19 cellular contexts compared by ENCODE assay signal in the genomic region with DNA sequence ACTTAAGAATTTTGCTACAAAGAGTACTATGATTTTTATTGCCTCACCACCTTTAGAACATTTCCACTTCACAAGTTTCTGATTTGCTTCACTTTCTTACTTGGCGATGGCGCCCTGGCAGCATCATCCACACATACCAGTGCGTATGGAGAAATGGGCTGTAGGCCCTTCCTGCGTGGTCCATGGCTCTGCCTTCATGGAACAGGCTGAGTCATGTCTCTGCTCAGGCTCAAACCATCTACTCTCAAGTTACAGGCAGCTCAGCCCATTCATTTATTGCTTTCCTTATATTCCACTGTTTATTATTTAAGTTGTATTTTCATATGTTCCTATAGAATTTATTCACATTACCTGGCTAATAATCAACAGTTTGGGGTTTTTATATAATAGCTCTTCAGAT. TPM values are rescaled to one million over a fixed set of nuclear protein-coding genes. Genes with fewer than 3 reads are reported as not detected.
A peak's percentile ranks its signal among the peaks of the same experiment; 100 is the strongest.
DNase-seq lines count a peak whose midpoint lies in the region; ATAC-seq and TF ChIP-seq lines count a peak whose summit lies in the region.
"Had no signal": no experiment of that assay in that cellular context is flagged by ENCODE, and none has a peak within 500 bp of the region (broad histone marks: within the 10 kb centered on the region; RNA-seq: fewer than 3 reads in every experiment).

No MANE protein-coding gene starts in this region.

- no peak overlapping the region for H3K4me2 ChIP-seq in IMR-90 (ENCODE audit: low read depth, low read length)
- H3K4me2 ChIP-seq: KMS-11 had no signal

- 93% methylated on average over 3 of the region's 4 CpGs; no CpG with 5 or more reads in 1 of the 2 experiments for WGBS in IMR-90 (ENCODE audit: extremely low coverage in 2 of 2, insufficient read length in 1 of 2), 2 experiments

- intact Hi-C loops in CD4-positive, alpha-beta T cell (cut with DNase I, micrococcal nuclease): no loop called here
- intact Hi-C loops in IMR-90 (cut with micrococcal nuclease): no loop called here

- no TSS peak for BruUV-seq in IMR-90 (replicated peaks; lab: Mats Ljungman, UMichigan)

- no peak overlapping the region for H3K4me3 Mint-ChIP-seq in CD4-positive, alpha-beta T cell
- H3K4me3 Mint-ChIP-seq: H9 had no signal

- TF ChIP-seq POLR2A in IMR-90 (IDR thresholded peaks at IDR 0.05; ENCODE audit: low read depth, low read length): no peak

- H3K27ac ChIP-seq in CD4-positive, alpha-beta T cell (ENCODE audit: low read depth, low read length): no peak overlapping the region
- H3K27ac ChIP-seq in IMR-90 (ENCODE audit: insufficient read depth, low read length) (no peak overlapping the region), foreskin keratinocyte (no peak overlapping the region)
- H3K27ac ChIP-seq: KMS-11, SJCRH30 had no signal

- no peak overlapping the region for H3K18ac ChIP-seq in IMR-90 (ENCODE audit: low read depth, low read length)

- H2BK120ac ChIP-seq in IMR-90 (ENCODE audit: low read depth, low read length): no peak overlapping the region

- H3K79me1 ChIP-seq in IMR-90 (ENCODE audit: low read depth in 1 of 2, low read length in 2 of 2): no peaks in the 10 kb centered on the region; a peak in 1 of 4 replicates

- no peaks in the 10 kb centered on the region for H3K27me3 Mint-ChIP-seq in CD4-positive, alpha-beta T cell
- H3K27me3 Mint-ChIP-seq: CD4-positive, alpha-beta memory T cell had no signal

- CTCF ChIA-PET in CD4-positive, alpha-beta T cell (lab: Charles Lee): no interaction called here
- CTCF ChIA-PET in IMR-90 (lab: Yijun Ruan, JAX): interaction anchor here (0.6 kb wide), 1 partner anchor 12 kb away, joined by 4 read pairs; no protein-coding TSS in a partner anchor

- no peak overlapping the region for H3K56ac ChIP-seq in IMR-90 (ENCODE audit: extremely low read depth, insufficient read depth, low read length)

- in situ Hi-C loops in IMR-90 (cut with MboI; ENCODE audit: low sequenced_read_pairs) (no loop called here), astrocyte of the spinal cord (cut with HindIII; ENCODE audit: low sequenced_read_pairs) (no loop called here)

- H3K9me3 ChIP-seq in CD4-positive, alpha-beta T cell (ENCODE audit: control insufficient read depth, low read length): no peaks in the 10 kb centered on the region
- no peaks in the 10 kb centered on the region for H3K9me3 ChIP-seq in IMR-90 (ENCODE audit: control insufficient read depth, insufficient read depth, low read length)
- H3K9me3 ChIP-seq: BE2C, MG63, SJCRH30 had no signal

- POLR2A ChIA-PET in CD4-positive, alpha-beta T cell (lab: Charles Lee): no interaction called here
- POLR2A ChIA-PET in IMR-90 (lab: Charles Lee; ENCODE audit: unreplicated experiment): no interaction called here

- H3K4me1 ChIP-seq in IMR-90 (ENCODE audit: control insufficient read depth, insufficient read depth, low read length) (no peaks in the 10 kb centered on the region; the same call in 1 of the 2 replicates), foreskin keratinocyte (no peaks in the 10 kb centered on the region)
- H3K4me1 ChIP-seq: BE2C, SJCRH30 had no signal

- peaks cover 44% of the 10 kb centered on the region for H3K4me1 Mint-ChIP-seq in CD4-positive, alpha-beta T cell (ENCODE audit: low read depth)

- no peak overlapping the region for H3K23ac ChIP-seq in IMR-90 (ENCODE audit: low read depth, low read length)

- H3K4ac ChIP-seq in IMR-90 (ENCODE audit: low read depth, low read length): no peak overlapping the region

- H3K14ac ChIP-seq in IMR-90 (replicated peaks; ENCODE audit: low read depth, low read length): no peak overlapping the region

- H4K5ac ChIP-seq in IMR-90 (ENCODE audit: low read depth, low read length): no peak overlapping the region

- H3K9me3 Mint-ChIP-seq in CD4-positive, alpha-beta T cell: no peaks in the 10 kb centered on the region
- H3K9me3 Mint-ChIP-seq: CD4-positive, alpha-beta memory T cell had no signal

- H3K9ac ChIP-seq in IMR-90 (ENCODE audit: low read depth, low read length): no peak overlapping the region
- H3K9ac ChIP-seq: KMS-11 had no signal

- TF ChIP-seq RAD21 in IMR-90 (IDR thresholded peaks at IDR 0.05; ENCODE audit: low read length): no peak

- no peak overlapping the region for H2BK20ac ChIP-seq in IMR-90 (ENCODE audit: low read depth, low read length)

- no peak overlapping the region for H4K8ac ChIP-seq in IMR-90 (ENCODE audit: low read depth in 2 of 2, low read length in 2 of 2)

- H3K4me3 ChIP-seq in IMR-90 (ENCODE audit: insufficient read depth, low read depth, low read length) (no peak overlapping the region), astrocyte of the spinal cord (ENCODE audit: low read depth, low read length) (no peak overlapping the region)
- H3K4me3 ChIP-seq: MG63, SJCRH30 had no signal

- no peak for TF ChIP-seq CTCF in CD4-positive, alpha-beta T cell (IDR thresholded peaks at IDR 0.05)
- TF ChIP-seq CTCF in IMR-90 (conservative IDR thresholded peaks at IDR 0.05; ENCODE audit: low read depth, low read length) (no peak), astrocyte of the spinal cord (IDR thresholded peaks at IDR 0.05; ENCODE audit: low read depth, low read length) (no peak), foreskin keratinocyte (conservative IDR thresholded peaks at IDR 0.05) (no peak)

- no peak overlapping the region for H2AK5ac ChIP-seq in IMR-90 (ENCODE audit: low read depth, low read length)

- H2AFZ ChIP-seq in IMR-90 (replicated peaks; ENCODE audit: low read length, poor library complexity): no peak overlapping the region

- no peaks in the 10 kb centered on the region for H4K20me1 ChIP-seq in IMR-90 (ENCODE audit: insufficient read depth, low read length)

- dilution Hi-C loops in IMR-90 (cut with HindIII; ENCODE audit: low sequenced_read_pairs, unreplicated experiment): no loop called here

- H2BK15ac ChIP-seq in IMR-90 (ENCODE audit: low read depth, low read length): no peak overlapping the region

- no peak overlapping the region for H2BK5ac ChIP-seq in IMR-90 (ENCODE audit: low read depth, low read length, poor library complexity, severe bottlenecking)

- H3K27ac Mint-ChIP-seq in CD4-positive, alpha-beta T cell: peak overlapping the region; percentile 52

- no peak for DNase-seq in CD4-positive, alpha-beta T cell
- peak; percentile 58 for DNase-seq in IMR-90
- DNase-seq in astrocyte of the spinal cord (ENCODE audit: low read depth, low spot score): peak; percentile 41
- no peak for DNase-seq in foreskin keratinocyte
- no peak for DNase-seq in GM19238 (ENCODE audit: insufficient read length, low spot score)
- no peak for DNase-seq in NOMO-1 treated with DMSO at 0.1 percent for 48 hours (lab: John Stamatoyannopoulos, UW; ENCODE audit: unreplicated experiment)
- DNase-seq: BE2C; Calu3; CD4-positive, alpha-beta memory T cell; H9; MG63; NCI-H1092 treated with DMSO at 0.1 percent for 48 hours; NCI-H2081 treated with DMSO at 0.1 percent for 48 hours; NCI-H510A; NCI-H774; PC-3; SJCRH30 had no signal

- 0 out of 2 replicates have a peak, but pooled peaks cover 3% of the 10 kb centered on the region for H3K9me1 ChIP-seq in IMR-90 (ENCODE audit: insufficient read depth, low read length)

- no peak for ATAC-seq in CD4-positive, alpha-beta T cell (ENCODE audit: poor library complexity)
- ATAC-seq in IMR-90 (ENCODE audit: low read depth): peak; percentile 60; the same call in 1 of the 2 replicates
- ATAC-seq in foreskin keratinocyte: peak; percentile 37
- no peak for ATAC-seq in HG03135 (IDR thresholded peaks at IDR 0.05; ENCODE audit: unreplicated experiment)
- ATAC-seq: PC-3 had no signal

- no peak overlapping the region for H2AK9ac ChIP-seq in IMR-90 (replicated peaks; ENCODE audit: low read depth, low read length, poor library complexity)

- no peak overlapping the region for H4K91ac ChIP-seq in IMR-90 (ENCODE audit: insufficient read depth, low read depth, low read length)

- peaks cover 21% of the 10 kb centered on the region for H3K36me3 ChIP-seq in IMR-90 (ENCODE audit: control insufficient read depth, insufficient read depth, low read length)

- H3K36me3 Mint-ChIP-seq in CD4-positive, alpha-beta T cell (ENCODE audit: low read depth): peaks cover 74% of the 10 kb centered on the region

- no peaks in the 10 kb centered on the region for H3K27me3 ChIP-seq in CD4-positive, alpha-beta T cell (ENCODE audit: control insufficient read depth, insufficient read depth, low read length)
- H3K27me3 ChIP-seq in IMR-90 (ENCODE audit: control insufficient read depth, insufficient read depth, low read length) (no peaks in the 10 kb centered on the region), foreskin keratinocyte (no peaks in the 10 kb centered on the region)
- H3K27me3 ChIP-seq: BE2C, MG63, SJCRH30 had no signal

TF ChIP-seq in IMR-90, 13 proteins besides CTCF, POLR2A, EP300 and RAD21 (continues in another document):
- TF ChIP-seq, protein P1, sequence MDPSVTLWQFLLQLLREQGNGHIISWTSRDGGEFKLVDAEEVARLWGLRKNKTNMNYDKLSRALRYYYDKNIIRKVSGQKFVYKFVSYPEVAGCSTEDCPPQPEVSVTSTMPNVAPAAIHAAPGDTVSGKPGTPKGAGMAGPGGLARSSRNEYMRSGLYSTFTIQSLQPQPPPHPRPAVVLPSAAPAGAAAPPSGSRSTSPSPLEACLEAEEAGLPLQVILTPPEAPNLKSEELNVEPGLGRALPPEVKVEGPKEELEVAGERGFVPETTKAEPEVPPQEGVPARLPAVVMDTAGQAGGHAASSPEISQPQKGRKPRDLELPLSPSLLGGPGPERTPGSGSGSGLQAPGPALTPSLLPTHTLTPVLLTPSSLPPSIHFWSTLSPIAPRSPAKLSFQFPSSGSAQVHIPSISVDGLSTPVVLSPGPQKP (IDR thresholded peaks at IDR 0.05; ENCODE audit: borderline replicate concordance, low read depth, low read length): no peak
- TF ChIP-seq RCOR1 (IDR thresholded peaks at IDR 0.05; ENCODE audit: insufficient replicate concordance, low read length) (no peak), CEBPB (IDR thresholded peaks at IDR 0.05; ENCODE audit: low read depth, low read length) (no peak), FOS (IDR thresholded peaks at IDR 0.05; ENCODE audit: low read depth, low read length) (no peak)

RNA-seq across cellular contexts. Expression of a gene that starts 21.1 kb away (rescaled TPM):
- 10 to 100 TPM; 11.9 to 12.2 TPM for total RNA-seq in CD4-positive, alpha-beta T cell
- total RNA-seq in IMR-90 (2012; rRNA removed) (26.7 and 58.9 TPM in 2 replicates), foreskin keratinocyte (36.4 and 38.0 TPM in 2 replicates)
- polyA plus RNA-seq in IMR-90 (2012; rRNA removed) (21.1 and 27.4 TPM in 2 replicates), foreskin keratinocyte (20.8 and 23.2 TPM in 2 replicates)
- polyA plus RNA-seq in IMR-90 (2012; cell fraction: cytosol; rRNA removed): 6.3 and 9.6 TPM in 2 replicates
- 4.5 and 21.2 TPM in 2 replicates for polyA plus RNA-seq in IMR-90 (2012; cell fraction: nucleus; rRNA removed; ENCODE audit: low replicate concordance)

RNA-seq across cellular contexts. Expression of a gene that starts 21.4 kb away (rescaled TPM):
- total RNA-seq in CD4-positive, alpha-beta T cell: 1 to 10 TPM; 4.2 TPM
- total RNA-seq in IMR-90 (2012; rRNA removed) (5.6 and 10.0 TPM in 2 replicates), foreskin keratinocyte (15.9 and 16.9 TPM in 2 replicates)
- polyA plus RNA-seq in IMR-90 (2012; rRNA removed) (6.6 and 8.8 TPM in 2 replicates), foreskin keratinocyte (13.2 and 15.3 TPM in 2 replicates)
- polyA plus RNA-seq in IMR-90 (2012; cell fraction: cytosol; rRNA removed): 0.90 and 1.5 TPM in 2 replicates
- 1.4 and 15.6 TPM in 2 replicates for polyA plus RNA-seq in IMR-90 (2012; cell fraction: nucleus; rRNA removed; ENCODE audit: low replicate concordance)

Comparison
In these comparisons a context has a peak if more than half of its experiments do, and no peak if none do; other contexts are left out.
1. ATAC-seq: peak in IMR-90 (single experiment) and foreskin keratinocyte (single experiment); none in CD4-positive, alpha-beta T cell (single experiment) and HG03135 (single experiment).
2. DNase-seq: peak in IMR-90 (single experiment) and astrocyte of the spinal cord (single experiment); none in CD4-positive, alpha-beta T cell (0 of 10), foreskin keratinocyte (0 of 2), GM19238 (single experiment) and NOMO-1 treated with DMSO at 0.1 percent for 48 hours (single experiment).